Comparison of ENCODE assay signal across 24 cellular contexts in genomic region chr1:238406098-238406497, GRCh38.
"Had no signal": no experiment of that assay in that cellular context is flagged by ENCODE, and none has a peak within 500 bp of the region (broad histone marks: within the 10 kb centered on the region; RNA-seq: fewer than 3 reads in every experiment).

No MANE protein-coding gene starts in this region.

- H3K36me3 ChIP-seq: breast epithelium, esophagus squamous epithelium, gastrocnemius medialis, tibial artery, upper lobe of right lung had no signal

- DNase-seq: activated B cell treated with CpG ODN at 0.5 μM for 24 hours; activated CD4-positive, alpha-beta T cell treated with anti-CD3 and anti-CD28 coated beads for 4 hours; activated CD4-positive, alpha-beta T cell treated with anti-CD3 and anti-CD28 coated beads, Interleukin-2, amount 50 U/mL, for 48 hours; activated CD8-positive, alpha-beta memory T cell treated with anti-CD3 and anti-CD28 coated beads for 24 hours; activated effector memory CD4-positive, alpha-beta T cell treated with Interleukin-2 at 50 U/mL for 16 hours; activated naive CD4-positive, alpha-beta T cell treated with anti-CD3 and anti-CD28 coated beads, Interleukin-2, amount 50 U/mL, for 16 hours; amniotic stem cell; dermis blood vessel endothelial cell; effector CD8-positive, alpha-beta T cell; esophagus squamous epithelium; gastrocnemius medialis; natural killer cell; retina; stimulated activated CD4-positive, alpha-beta T cell treated with anti-CD3 and anti-CD28 coated beads, Interleukin-12 subunit alpha, Interleukin-12 subunit beta, amount 100 ng/mL, for 4 hours; stimulated activated CD4-positive, alpha-beta T cell treated with anti-CD3 and anti-CD28 coated beads, Interleukin-4, amount 100 ng/mL, for 1 hour; stimulated activated naive CD8-positive, alpha-beta T cell treated with anti-CD3 and anti-CD28 coated beads, Interleukin-15, Interleukin-2, amounts not matched to agents 100 U/mL and 50 U/mL, for 24 hours; T-cell; tibial artery; upper lobe of right lung had no signal

- H3K4me2 ChIP-seq: hepatocyte had no signal

- H3K4me3 ChIP-seq: breast epithelium, esophagus squamous epithelium, gastrocnemius medialis, hepatocyte, skin epidermis, tibial artery, upper lobe of right lung had no signal

- H2AFZ ChIP-seq: hepatocyte had no signal

- ATAC-seq: gastrocnemius medialis; natural killer cell; sciatic nerve; stimulated activated naive CD8-positive, alpha-beta T cell treated with anti-CD3 and anti-CD28 coated beads, Interleukin-15, Interleukin-2, amounts not matched to agents 100 U/mL and 50 U/mL, for 24 hours; T-cell; upper lobe of right lung had no signal

- H3K9me3 ChIP-seq: breast epithelium, esophagus squamous epithelium, gastrocnemius medialis, tibial artery, upper lobe of right lung had no signal

- H3K27me3 ChIP-seq: breast epithelium, esophagus squamous epithelium, gastrocnemius medialis, hepatocyte, tibial artery, upper lobe of right lung had no signal

- H3K27ac ChIP-seq: breast epithelium, epithelial cell of prostate, esophagus squamous epithelium, gastrocnemius medialis, hepatocyte, skin epidermis, tibial artery, upper lobe of right lung had no signal

- H3K4me1 ChIP-seq: breast epithelium, esophagus squamous epithelium, gastrocnemius medialis, tibial artery, upper lobe of right lung had no signal
